In genomic region chr9:87386490-87386889, GRCh38 we compare ENCODE assay signal across 27 cellular contexts.
DNase-seq lines count a peak whose midpoint lies in the region; FAIRE-seq and TF ChIP-seq lines count a peak whose summit lies in the region.
"Had no signal": no experiment of that assay in that cellular context is flagged by ENCODE, and none has a peak within 500 bp of the region (broad histone marks: within the 10 kb centered on the region; RNA-seq: fewer than 3 reads in every experiment).

No MANE protein-coding gene starts in this region.

- H3K36me3 ChIP-seq in mammary epithelial cell (ENCODE audit: insufficient read depth, low read length) (no peaks in the 10 kb centered on the region), mesenchymal stem cell (ENCODE audit: control insufficient read depth in 1 of 2, insufficient read depth in 2 of 2, low read depth in 1 of 2, low read length in 2 of 2) (no peaks in the 10 kb centered on the region), spleen (no peaks in the 10 kb centered on the region), MM.1S (replicated peaks; ENCODE audit: insufficient read depth, low read length) (no peaks in the 10 kb centered on the region), small intestine (ENCODE audit: control insufficient read depth in 2 of 2, insufficient read depth in 2 of 2, low read length in 2 of 2) (no peaks in the 10 kb centered on the region)
- H3K36me3 ChIP-seq: BLaER1, MG63, ovary, thyroid gland had no signal

- CTCF ChIA-PET in mammary epithelial cell (lab: Charles Lee; ENCODE audit: low non-redundant PET): no interaction called here
- CTCF ChIA-PET in activated CD4-positive, alpha-beta T cell treated with anti-CD3 and anti-CD28 coated beads, Interleukin-2, amount 10 ng/mL, durations not matched to agents 7 days and 5 days (lab: Charles Lee): no interaction called here

- no peak overlapping the region for H3K27ac Mint-ChIP-seq in activated CD4-positive, alpha-beta T cell treated with anti-CD3 and anti-CD28 coated beads, Interleukin-2, amount 10 ng/mL, durations not matched to agents 7 days and 5 days
- H3K27ac Mint-ChIP-seq: activated naive CD4-positive, alpha-beta T cell treated with anti-CD3 and anti-CD28 coated beads, Interleukin-2, amount 50 U/mL, for 24 hours; activated T-helper 1 cell treated with anti-CD3 and anti-CD28 coated beads, Interleukin-12 subunit alpha, Interleukin-12 subunit beta, Interleukin-2, Interleukin-4 antibody, amounts not matched to agents 30 ng/mL and 10 ng/mL and 1 ng/mL, durations not matched to agents 14 hours and 24 hours and 36 hours; H9; natural killer cell; stimulated activated naive CD8-positive, alpha-beta T cell treated with anti-CD3 and anti-CD28 coated beads, Interleukin-15, Interleukin-2, amounts not matched to agents 100 ng/mL and 50 ng/mL, for 24 hours; T-helper 2 cell treated with Interferon-gamma antibody and Interleukin-4, amounts not matched to agents 5 μg/mL and 100 μg/mL, for 36 hours had no signal

- no peak overlapping the region for H2BK120ac ChIP-seq in mesenchymal stem cell (ENCODE audit: low read depth, low read length)

- H3K9ac ChIP-seq in mammary epithelial cell (ENCODE audit: insufficient read depth, low read length): no peak overlapping the region
- no peak overlapping the region for H3K9ac ChIP-seq in mesenchymal stem cell (ENCODE audit: low read length)
- no peak overlapping the region for H3K9ac ChIP-seq in MM.1S (ENCODE audit: low read length)
- H3K9ac ChIP-seq: BLaER1 had no signal

- FAIRE-seq in small intestine (lab: Jason Lieb, UNC): no peak
- FAIRE-seq: GM12891 had no signal

- no peak for TF ChIP-seq POLR2A in spleen (IDR thresholded peaks at IDR 0.05)

- BruUV-seq in mammary epithelial cell (replicated peaks; lab: Mats Ljungman, UMichigan): no TSS peak

- no peak overlapping the region for H3K14ac ChIP-seq in mesenchymal stem cell (ENCODE audit: low read length in 2 of 2)

- no peak overlapping the region for H2BK12ac ChIP-seq in mesenchymal stem cell (ENCODE audit: low read length in 2 of 2)

- H3K9me2 ChIP-seq in MM.1S (replicated peaks; ENCODE audit: insufficient read depth, low read length): no peaks in the 10 kb centered on the region

- intact Hi-C loops in mammary epithelial cell (cut with micrococcal nuclease) (no loop called here), spleen (cut with DNase I; ENCODE audit: low total_unique reads) (no loop called here)

- H3K9me3 ChIP-seq in mammary epithelial cell (replicated peaks; ENCODE audit: insufficient read depth, low read length) (no peaks in the 10 kb centered on the region), mesenchymal stem cell (ENCODE audit: control insufficient read depth, low read length) (no peaks in the 10 kb centered on the region), spleen (no peaks in the 10 kb centered on the region), MM.1S (replicated peaks; ENCODE audit: insufficient read depth, low read length) (no peaks in the 10 kb centered on the region), small intestine (ENCODE audit: control insufficient read depth, low read depth) (no peaks in the 10 kb centered on the region)
- H3K9me3 ChIP-seq: BLaER1, Caco-2, MG63, ovary, thyroid gland had no signal

- TF ChIP-seq CTCF in mammary epithelial cell (conservative IDR thresholded peaks at IDR 0.05 in 1 of 2, IDR thresholded peaks at IDR 0.05 in 1 of 2; ENCODE audit: extremely low read depth in 1 of 2, insufficient read depth in 1 of 2, low read depth in 1 of 2, low read length in 2 of 2) (no peak), spleen (IDR thresholded peaks at IDR 0.05 in 8 of 11, conservative IDR thresholded peaks at IDR 0.05 in 3 of 11) (no peak), MM.1S (IDR thresholded peaks at IDR 0.05; ENCODE audit: low read length) (no peak)

- no peaks in the 10 kb centered on the region for H3K36me3 Mint-ChIP-seq in activated CD4-positive, alpha-beta T cell treated with anti-CD3 and anti-CD28 coated beads, Interleukin-2, amount 10 ng/mL, durations not matched to agents 7 days and 5 days (ENCODE audit: low read depth)
- H3K36me3 Mint-ChIP-seq: activated naive CD4-positive, alpha-beta T cell treated with anti-CD3 and anti-CD28 coated beads, Interleukin-2, amount 50 U/mL, for 24 hours; natural killer cell had no signal

- H3K79me1 ChIP-seq in mesenchymal stem cell (replicated peaks; ENCODE audit: low read length, poor library complexity, severe bottlenecking): no peaks in the 10 kb centered on the region

- H4K91ac ChIP-seq in mesenchymal stem cell (ENCODE audit: low read length): no peak overlapping the region

- peak overlapping the region; percentile 47 for H2BK5ac ChIP-seq in mesenchymal stem cell (ENCODE audit: low read depth, low read length, poor library complexity, severe bottlenecking)

- H3K4me3 ChIP-seq in mammary epithelial cell (replicated peaks in 1 of 3; ENCODE audit: insufficient read depth in 1 of 3, low read depth in 2 of 3, low read length in 3 of 3): no peak overlapping the region
- no peak overlapping the region for H3K4me3 ChIP-seq in mesenchymal stem cell (ENCODE audit: insufficient read depth in 1 of 2, low read depth in 1 of 2, low read length in 2 of 2)
- no peak overlapping the region for H3K4me3 ChIP-seq in spleen
- H3K4me3 ChIP-seq in MM.1S (ENCODE audit: low read length): no peak overlapping the region
- no peak overlapping the region for H3K4me3 ChIP-seq in small intestine (ENCODE audit: low read depth in 1 of 2, low read length in 2 of 2)
- H3K4me3 ChIP-seq: BLaER1, MG63, ovary, thyroid gland had no signal

- no peaks in the 10 kb centered on the region for H3F3A ChIP-seq in MM.1S (ENCODE audit: insufficient read depth, low read length)

- in situ Hi-C loops in mammary epithelial cell (cut with MboI; ENCODE audit: low sequenced_read_pairs in 2 of 2): no loop called here

- H3K79me2 ChIP-seq in mammary epithelial cell (ENCODE audit: insufficient read depth, low read length) (no peaks in the 10 kb centered on the region), MM.1S (ENCODE audit: low read length) (no peaks in the 10 kb centered on the region)

- 0% methylated on average over 2 of the region's 2 CpGs for WGBS in mammary epithelial cell (ENCODE audit: low coverage, missing lambda C conversion rate)
- 78% methylated on average over 2 of the region's 2 CpGs for WGBS in mesenchymal stem cell
- WGBS in spleen, 5 donors: 38 to 89% (median 79%) methylated on average over 2 of the region's 2 CpGs
- WGBS in small intestine, 3 donors: 12 to 25% (median 21%) methylated on average over 2 of the region's 2 CpGs

- no peak overlapping the region for H4K8ac ChIP-seq in mesenchymal stem cell (ENCODE audit: low read length)

- DNase-seq in DMS53 (lab: John Stamatoyannopoulos, UW) (peak; percentile 48), NCI-H774 (lab: John Stamatoyannopoulos, UW) (peak; percentile 28), mammary epithelial cell (peak; percentile 71), mesenchymal stem cell (no peak), spleen (no peak), MM.1S (no peak), small intestine (no peak)
- no peak for DNase-seq in activated CD4-positive, alpha-beta T cell treated with anti-CD3 and anti-CD28 coated beads, Interleukin-2, amount 10 ng/mL, durations not matched to agents 7 days and 5 days
- DNase-seq: aorta, Caco-2, H9, head of caudate nucleus, IMR-90, MG63, midbrain, natural killer cell, NCI-H1436 treated with DMSO at 0.1 percent for 48 hours, NCI-H510A, ovary, right cardiac atrium, thyroid gland had no signal

- H2AFZ ChIP-seq in mammary epithelial cell (ENCODE audit: low read depth, low read length): peak overlapping the region; percentile 3
- no peak overlapping the region for H2AFZ ChIP-seq in mesenchymal stem cell (ENCODE audit: low read depth, low read length)
- no peak overlapping the region for H2AFZ ChIP-seq in MM.1S (ENCODE audit: low read length)

- H3K27me3 ChIP-seq in mammary epithelial cell (ENCODE audit: insufficient read depth, low read length) (no peaks in the 10 kb centered on the region), mesenchymal stem cell (ENCODE audit: control insufficient read depth in 1 of 2, insufficient read depth in 1 of 2, low read length in 2 of 2) (no peaks in the 10 kb centered on the region), spleen (replicated peaks in 1 of 7) (no peaks in the 10 kb centered on the region), MM.1S (replicated peaks; ENCODE audit: insufficient read depth, low read length) (no peaks in the 10 kb centered on the region), small intestine (ENCODE audit: control insufficient read depth in 2 of 2, insufficient read depth in 2 of 2, low read length in 2 of 2) (no peaks in the 10 kb centered on the region)
- H3K27me3 ChIP-seq: BLaER1, MG63, ovary, thyroid gland had no signal

- H3K4ac ChIP-seq in mesenchymal stem cell (ENCODE audit: low read depth in 1 of 2, low read length in 2 of 2): no peak overlapping the region

- H3K27ac ChIP-seq in mammary epithelial cell (ENCODE audit: insufficient read depth, low read depth, low read length) (no peak overlapping the region), mesenchymal stem cell (ENCODE audit: low read length, poor library complexity, severe bottlenecking) (peak overlapping the region; percentile 77), spleen (no peak overlapping the region), MM.1S (ENCODE audit: low read length) (no peak overlapping the region), small intestine (ENCODE audit: low read depth in 1 of 2, low read length in 1 of 2) (no peak overlapping the region)
- H3K27ac ChIP-seq: BLaER1, ovary, thyroid gland had no signal

- no peaks in the 10 kb centered on the region for H3K9me3 Mint-ChIP-seq in activated CD4-positive, alpha-beta T cell treated with anti-CD3 and anti-CD28 coated beads, Interleukin-2, amount 10 ng/mL, durations not matched to agents 7 days and 5 days
- H3K9me3 Mint-ChIP-seq: activated naive CD4-positive, alpha-beta T cell treated with anti-CD3 and anti-CD28 coated beads, Interleukin-2, amount 50 U/mL, for 24 hours; activated T-helper 1 cell treated with anti-CD3 and anti-CD28 coated beads, Interleukin-12 subunit alpha, Interleukin-12 subunit beta, Interleukin-2, Interleukin-4 antibody, amounts not matched to agents 30 ng/mL and 10 ng/mL and 1 ng/mL, durations not matched to agents 14 hours and 24 hours and 36 hours; H9; natural killer cell; stimulated activated naive CD8-positive, alpha-beta T cell treated with anti-CD3 and anti-CD28 coated beads, Interleukin-15, Interleukin-2, amounts not matched to agents 100 ng/mL and 50 ng/mL, for 24 hours; T-helper 2 cell treated with Interferon-gamma antibody and Interleukin-4, amounts not matched to agents 5 μg/mL and 100 μg/mL, for 36 hours had no signal

- no peaks in the 10 kb centered on the region for H3K4me1 Mint-ChIP-seq in activated CD4-positive, alpha-beta T cell treated with anti-CD3 and anti-CD28 coated beads, Interleukin-2, amount 10 ng/mL, durations not matched to agents 7 days and 5 days
- H3K4me1 Mint-ChIP-seq: activated naive CD4-positive, alpha-beta T cell treated with anti-CD3 and anti-CD28 coated beads, Interleukin-2, amount 50 U/mL, for 24 hours; natural killer cell had no signal

- H3K23ac ChIP-seq in mesenchymal stem cell (ENCODE audit: low read length in 2 of 2): no peak overlapping the region

- no peak overlapping the region for H2BK15ac ChIP-seq in mesenchymal stem cell (ENCODE audit: low read depth, poor library complexity, severe bottlenecking)

- no peak overlapping the region for H3K4me3 Mint-ChIP-seq in activated CD4-positive, alpha-beta T cell treated with anti-CD3 and anti-CD28 coated beads, Interleukin-2, amount 10 ng/mL, durations not matched to agents 7 days and 5 days
- H3K4me3 Mint-ChIP-seq: activated naive CD4-positive, alpha-beta T cell treated with anti-CD3 and anti-CD28 coated beads, Interleukin-2, amount 50 U/mL, for 24 hours; activated T-helper 1 cell treated with anti-CD3 and anti-CD28 coated beads, Interleukin-12 subunit alpha, Interleukin-12 subunit beta, Interleukin-2, Interleukin-4 antibody, amounts not matched to agents 30 ng/mL and 10 ng/mL and 1 ng/mL, durations not matched to agents 14 hours and 24 hours and 36 hours; H9; natural killer cell; stimulated activated naive CD8-positive, alpha-beta T cell treated with anti-CD3 and anti-CD28 coated beads, Interleukin-15, Interleukin-2, amounts not matched to agents 100 ng/mL and 50 ng/mL, for 24 hours; T-helper 2 cell treated with Interferon-gamma antibody and Interleukin-4, amounts not matched to agents 5 μg/mL and 100 μg/mL, for 36 hours had no signal

- POLR2A ChIA-PET in activated CD4-positive, alpha-beta T cell treated with anti-CD3 and anti-CD28 coated beads, Interleukin-2, amount 10 ng/mL, durations not matched to agents 7 days and 5 days (lab: Charles Lee): no interaction called here

- peaks cover 5% of the 10 kb centered on the region for H3K27me3 Mint-ChIP-seq in activated CD4-positive, alpha-beta T cell treated with anti-CD3 and anti-CD28 coated beads, Interleukin-2, amount 10 ng/mL, durations not matched to agents 7 days and 5 days

- no peak overlapping the region for H3K18ac ChIP-seq in mesenchymal stem cell (ENCODE audit: low read depth in 1 of 2, low read length in 2 of 2)

- peak overlapping the region; percentile 90 for H2AK5ac ChIP-seq in mesenchymal stem cell (ENCODE audit: low read length, severe bottlenecking)

- H4K20me1 ChIP-seq in mammary epithelial cell (ENCODE audit: insufficient read depth, low read length) (no peaks in the 10 kb centered on the region), MM.1S (ENCODE audit: insufficient read depth, low read length) (no peaks in the 10 kb centered on the region)
- H4K20me1 ChIP-seq: BLaER1 had no signal

- H3K4me2 ChIP-seq in mammary epithelial cell (ENCODE audit: insufficient read depth, low read depth, low read length) (no peak overlapping the region), mesenchymal stem cell (ENCODE audit: low read length, poor library complexity, severe bottlenecking) (no peak overlapping the region), MM.1S (ENCODE audit: low read depth, low read length) (no peak overlapping the region)
- H3K4me2 ChIP-seq: BLaER1 had no signal

- H3K4me1 ChIP-seq in mammary epithelial cell (ENCODE audit: insufficient read depth, low read length) (peaks cover 56% of the 10 kb centered on the region), mesenchymal stem cell (ENCODE audit: control insufficient read depth, insufficient read depth, low read depth, low read length) (peaks cover 31% of the 10 kb centered on the region), spleen (no peaks in the 10 kb centered on the region), MM.1S (ENCODE audit: low read length) (no peaks in the 10 kb centered on the region), small intestine (ENCODE audit: control insufficient read depth in 2 of 2, insufficient read depth in 1 of 2, low read depth in 1 of 2, low read length in 1 of 2) (no peaks in the 10 kb centered on the region)
- H3K4me1 ChIP-seq: BLaER1, thyroid gland had no signal

- dilution Hi-C loops in mammary epithelial cell (cut with HindIII; ENCODE audit: low sequenced_read_pairs): no loop called here

Comparison
In these comparisons a context has a peak if more than half of its experiments do, and no peak if none do; other contexts are left out.
1. DNase-seq: peak in DMS53 (single experiment), NCI-H774 (single experiment) and mammary epithelial cell (single experiment); none in mesenchymal stem cell (single experiment), spleen (single experiment), activated CD4-positive, alpha-beta T cell treated with anti-CD3 and anti-CD28 coated beads, Interleukin-2, amount 10 ng/mL, durations not matched to agents 7 days and 5 days (single experiment), MM.1S (single experiment) and small intestine (single experiment).